Comparison of ENCODE assay signal across 7 cellular contexts in the genomic region with DNA sequence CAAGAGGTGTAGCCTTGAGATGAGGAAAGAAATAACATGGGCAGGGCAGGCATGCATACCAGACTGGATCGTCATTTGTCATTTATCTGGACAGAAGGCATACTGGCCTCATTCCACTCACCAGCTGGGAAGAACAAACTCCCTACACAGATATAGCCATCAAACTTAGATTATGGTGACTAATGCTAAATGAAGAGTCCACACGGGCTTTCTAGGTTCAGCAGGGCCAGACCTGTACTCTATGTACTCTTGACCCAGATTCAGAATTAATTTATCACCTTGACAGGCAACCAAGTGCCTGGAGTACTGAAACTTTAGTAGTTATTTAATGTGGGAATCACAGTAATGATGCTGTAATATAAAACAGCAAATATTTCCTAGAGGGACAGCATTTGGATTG. TPM values are rescaled to one million over a fixed set of nuclear protein-coding genes. Genes with fewer than 3 reads are reported as not detected.
DNase-seq lines count a peak whose midpoint lies in the region; TF ChIP-seq lines count a peak whose summit lies in the region.

No MANE protein-coding gene starts in this region.

- H3K4me1 ChIP-seq in hepatocyte (ENCODE audit: insufficient read depth) (peaks cover 14% of the 10 kb centered on the region), stomach (peaks cover 0 to 36% (median 14%) of the 10 kb centered on the region in 4 donors)

- peak overlapping the region; percentile 21 for H3K4me2 ChIP-seq in hepatocyte

- TF ChIP-seq CTCF in hepatocyte (IDR thresholded peaks at IDR 0.05; ENCODE audit: poor library complexity), result no peak
- no peak for TF ChIP-seq CTCF in stomach (IDR thresholded peaks at IDR 0.05)
- no peak for TF ChIP-seq CTCF in GM10266 (IDR thresholded peaks at IDR 0.05; ENCODE audit: control insufficient read depth, insufficient read depth, low read depth, missing control alignments)

- DNase-seq in HS-27A (ENCODE audit: low read depth) (peak; percentile 82), amniotic stem cell (lab: John Stamatoyannopoulos, UW) (peak; percentile 74), hepatocyte (ENCODE audit: low spot score) (peak; percentile 75), stomach (no peak), ureter (ENCODE audit: low spot score) (no peak), GM10266 (ENCODE audit: extremely low spot score) (no peak)
- no peak for DNase-seq in stimulated activated CD4-positive, alpha-beta T cell treated with anti-CD3 and anti-CD28 coated beads, Interleukin-15, amount 100 ng/mL, for 24 hours

- no peaks in the 10 kb centered on the region for H4K20me1 ChIP-seq in hepatocyte (ENCODE audit: insufficient read depth, poor library complexity, severe bottlenecking)

- intact Hi-C loops in stomach (cut with DNase I; ENCODE audit: low total_unique reads), result no loop called here

- no peaks in the 10 kb centered on the region for H3K79me2 ChIP-seq in hepatocyte

- H3K27me3 ChIP-seq in hepatocyte (no peaks in the 10 kb centered on the region), stomach (no peaks in the 10 kb centered on the region)

- H3K4me3 ChIP-seq in hepatocyte, result no peak overlapping the region
- H3K4me3 ChIP-seq in stomach, result no peak overlapping the region

- no peak for TF ChIP-seq EP300 in stomach (IDR thresholded peaks at IDR 0.05)

- H3K36me3 ChIP-seq in hepatocyte (replicated peaks; ENCODE audit: insufficient read depth, low read depth) (no peaks in the 10 kb centered on the region), stomach (no peaks in the 10 kb centered on the region)

- WGBS in hepatocyte (ENCODE audit: low lambda C conversion rate, missing lambda C conversion rate), result 28% methylated on average over 2 of the region's 2 CpGs
- WGBS in stomach, 5 donors, result 10 to 27% (median 20%) methylated on average over 2 of the region's 2 CpGs

- peak overlapping the region; percentile 82 for H3K27ac ChIP-seq in hepatocyte
- H3K27ac ChIP-seq in stomach, result peak overlapping the region in 3 of 5 donors; percentile 7 to 36 (median 7)

- H3K9me3 ChIP-seq in hepatocyte (ENCODE audit: low read depth) (no peaks in the 10 kb centered on the region), stomach (no peaks in the 10 kb centered on the region)

- no peaks in the 10 kb centered on the region for H3K9me2 ChIP-seq in hepatocyte (replicated peaks; ENCODE audit: insufficient read depth)

- no peak overlapping the region for H2AFZ ChIP-seq in hepatocyte

- no peak for TF ChIP-seq POLR2A in stomach (IDR thresholded peaks at IDR 0.05)

RNA-seq across cellular contexts. Expression of gene SCHIP1, which starts 15.3 kb away (rescaled TPM):
- total RNA-seq in hepatocyte (3.8 and 12.6 TPM in 2 replicates), stomach (10 to 100 TPM in 2 of 5 donors, 1 to 10 TPM in 1, not detected in 2; 7.1 to 21.0 (median 18.7) TPM), ureter (5.8 TPM)
- polyA plus RNA-seq in hepatocyte (4.3 and 5.2 TPM in 2 replicates), stomach (1 to 10 TPM; 1.2 to 8.9 (median 1.7) TPM)

Comparison
In these comparisons a context has a peak if more than half of its experiments do, and no peak if none do; other contexts are left out.
1. DNase-seq: peak in HS-27A (single experiment), amniotic stem cell (single experiment) and hepatocyte (single experiment); none in stomach (single experiment), ureter (single experiment), GM10266 (single experiment) and stimulated activated CD4-positive, alpha-beta T cell treated with anti-CD3 and anti-CD28 coated beads, Interleukin-15, amount 100 ng/mL, for 24 hours (single experiment).